ENCODE assay signal across 35 cellular contexts in the genomic region with DNA sequence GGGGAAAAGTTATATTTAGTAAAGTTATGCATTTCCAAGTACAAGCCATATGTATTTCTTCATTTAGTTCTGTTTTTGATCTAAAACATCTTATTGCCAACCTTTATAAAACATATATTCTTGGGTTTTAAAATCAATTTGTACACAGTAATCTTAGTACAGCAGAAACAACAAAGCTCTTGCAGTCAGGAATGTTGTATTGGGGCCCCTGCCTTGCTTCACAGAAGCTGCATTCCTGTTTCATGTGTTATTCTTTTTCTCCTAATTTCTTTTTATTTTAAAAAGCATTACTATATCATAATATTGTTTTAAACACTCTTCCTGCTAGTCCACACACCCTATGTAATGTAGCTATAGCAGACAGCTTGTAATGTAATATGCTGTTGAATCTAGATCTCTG. TPM values are rescaled to one million over a fixed set of nuclear protein-coding genes. Genes with fewer than 3 reads are reported as not detected.
"Had no signal": no experiment of that assay in that cellular context is flagged by ENCODE, and none has a peak within 500 bp of the region (broad histone marks: within the 10 kb centered on the region; RNA-seq: fewer than 3 reads in every experiment).

No MANE protein-coding gene starts in this region.

- H3K4me3 ChIP-seq: cardiac muscle cell had no signal

- H3K27me3 Mint-ChIP-seq: activated B cell treated with CpG ODN at 0.5 μM for 24 hours; activated CD4-positive, alpha-beta memory T cell treated with anti-CD3 and anti-CD28 coated beads for 36 hours; activated naive CD8-positive, alpha-beta T cell treated with anti-CD3 and anti-CD28 coated beads for 36 hours; brain had no signal

- H3K4me1 Mint-ChIP-seq: activated B cell treated with CpG ODN at 0.5 μM for 24 hours; activated CD4-positive, alpha-beta T cell treated with anti-CD3 and anti-CD28 coated beads, Interleukin-2, amount 10 ng/mL, durations not matched to agents 24 days and 14 days; activated naive CD8-positive, alpha-beta T cell treated with anti-CD3 and anti-CD28 coated beads for 36 hours; activated T-helper 17 cell treated with anti-CD3 and anti-CD28 coated beads, Interleukin-2, amount 50 U/mL, for 72 hours; brain had no signal

- H3K9me3 Mint-ChIP-seq: activated B cell treated with CpG ODN at 0.5 μM for 24 hours; activated CD4-positive, alpha-beta memory T cell treated with anti-CD3 and anti-CD28 coated beads for 36 hours; activated CD4-positive, alpha-beta T cell treated with anti-CD3 and anti-CD28 coated beads, Interleukin-2, amount 10 ng/mL, durations not matched to agents 24 days and 14 days; activated CD8-positive, alpha-beta T cell treated with anti-CD3 and anti-CD28 coated beads for 36 hours; activated naive CD4-positive, alpha-beta T cell treated with anti-CD3 and anti-CD28 coated beads for 36 hours; activated naive CD4-positive, alpha-beta T cell treated with anti-CD3 and anti-CD28 coated beads, Interleukin-2, amount 50 U/mL, for 72 hours; activated naive CD8-positive, alpha-beta T cell treated with anti-CD3 and anti-CD28 coated beads for 36 hours; activated T-cell treated with anti-CD3 and anti-CD28 coated beads, Interleukin-2, amount 50 U/mL, for 4 hours; activated T-cell treated with anti-CD3 and anti-CD28 coated beads, Interleukin-2, amount 50 U/mL, for 72 hours; activated T-helper 1 cell treated with anti-CD3 and anti-CD28 coated beads, Interleukin-12 subunit alpha, Interleukin-12 subunit beta, Interleukin-2, Interleukin-4 antibody, amounts not matched to agents 30 ng/mL and 10 ng/mL and 1 ng/mL, durations not matched to agents 14 hours and 24 hours and 36 hours; activated T-helper 17 cell treated with anti-CD3 and anti-CD28 coated beads, Interleukin-2, amount 50 U/mL, for 72 hours; brain; T-helper 1 cell treated with Interleukin-12 subunit alpha and Interleukin-12 subunit beta and Interleukin-4 antibody, amounts not matched to agents 30 μg/mL and 1 μg/mL, for 36 hours; T-helper 2 cell treated with Interferon-gamma antibody and Interleukin-4, amounts not matched to agents 5 μg/mL and 100 μg/mL, for 36 hours had no signal

- H3K27ac ChIP-seq: cardiac muscle cell, VCaP had no signal

- H3K27me3 ChIP-seq: cardiac muscle cell had no signal

- ATAC-seq: activated CD8-positive, alpha-beta T cell treated with anti-CD3 and anti-CD28 coated beads for 36 hours; activated naive CD4-positive, alpha-beta T cell treated with anti-CD3 and anti-CD28 coated beads, Interleukin-2, amount 50 U/mL, for 72 hours; activated T-cell treated with anti-CD3 and anti-CD28 coated beads, Interleukin-2, amount 50 U/mL, for 4 hours; activated T-cell treated with anti-CD3 and anti-CD28 coated beads, Interleukin-2, amount 50 U/mL, for 72 hours; activated T-helper 17 cell treated with anti-CD3 and anti-CD28 coated beads, Interleukin-2, amount 50 U/mL, for 72 hours had no signal

- H3K36me3 Mint-ChIP-seq: activated CD4-positive, alpha-beta memory T cell treated with anti-CD3 and anti-CD28 coated beads for 36 hours; activated naive CD4-positive, alpha-beta T cell treated with anti-CD3 and anti-CD28 coated beads, Interleukin-2, amount 50 U/mL, for 72 hours; activated naive CD8-positive, alpha-beta T cell treated with anti-CD3 and anti-CD28 coated beads for 36 hours; brain had no signal

- H3K27ac Mint-ChIP-seq: activated B cell treated with CpG ODN at 0.5 μM for 24 hours; activated CD4-positive, alpha-beta memory T cell treated with anti-CD3 and anti-CD28 coated beads for 36 hours; activated CD4-positive, alpha-beta T cell treated with anti-CD3 and anti-CD28 coated beads, Interleukin-2, amount 10 ng/mL, durations not matched to agents 24 days and 14 days; activated CD8-positive, alpha-beta T cell treated with anti-CD3 and anti-CD28 coated beads for 36 hours; activated naive CD4-positive, alpha-beta T cell treated with anti-CD3 and anti-CD28 coated beads for 36 hours; activated naive CD4-positive, alpha-beta T cell treated with anti-CD3 and anti-CD28 coated beads, Interleukin-2, amount 50 U/mL, for 72 hours; activated naive CD8-positive, alpha-beta T cell treated with anti-CD3 and anti-CD28 coated beads for 36 hours; activated T-cell treated with anti-CD3 and anti-CD28 coated beads, Interleukin-2, amount 50 U/mL, for 72 hours; activated T-helper 1 cell treated with anti-CD3 and anti-CD28 coated beads, Interleukin-12 subunit alpha, Interleukin-12 subunit beta, Interleukin-2, Interleukin-4 antibody, amounts not matched to agents 30 ng/mL and 10 ng/mL and 1 ng/mL, durations not matched to agents 14 hours and 24 hours and 36 hours; activated T-helper 17 cell treated with anti-CD3 and anti-CD28 coated beads, Interleukin-2, amount 50 U/mL, for 72 hours; brain; T-helper 1 cell treated with Interleukin-12 subunit alpha and Interleukin-12 subunit beta and Interleukin-4 antibody, amounts not matched to agents 30 μg/mL and 1 μg/mL, for 36 hours; T-helper 2 cell treated with Interferon-gamma antibody and Interleukin-4, amounts not matched to agents 5 μg/mL and 100 μg/mL, for 36 hours had no signal

- DNase-seq: activated B cell treated with CpG ODN at 0.5 μM for 24 hours; activated CD4-positive, alpha-beta memory T cell treated with anti-CD3 and anti-CD28 coated beads for 36 hours; activated CD4-positive, alpha-beta T cell treated with anti-CD3 and anti-CD28 coated beads for 4 hours; activated CD4-positive, alpha-beta T cell treated with anti-CD3 and anti-CD28 coated beads, Interleukin-2, amount 10 ng/mL, durations not matched to agents 24 days and 14 days; activated CD4-positive, alpha-beta T cell treated with anti-CD3 and anti-CD28 coated beads, Interleukin-2, amount 50 U/mL, for 1 hour; activated CD4-positive, alpha-beta T cell treated with anti-CD3 and anti-CD28 coated beads, Interleukin-2, amount 50 U/mL, for 4 hours; activated CD4-positive, CD25-positive, alpha-beta regulatory T cell treated with anti-CD3 and anti-CD28 coated beads, Interleukin-2, amount 50 U/mL, for 72 hours; activated CD8-positive, alpha-beta memory T cell treated with anti-CD3 and anti-CD28 coated beads, Interleukin-2, amount 50 U/mL, for 4 hours; activated CD8-positive, alpha-beta T cell treated with anti-CD3 and anti-CD28 coated beads for 36 hours; activated effector memory CD4-positive, alpha-beta T cell treated with anti-CD3 and anti-CD28 coated beads, Interleukin-2, amount 50 U/mL, for 16 hours; activated gamma-delta T cell treated with Interleukin-2 at 50 U/mL for 16 hours; activated naive CD4-positive, alpha-beta T cell; activated naive CD4-positive, alpha-beta T cell treated with anti-CD3 and anti-CD28 coated beads for 36 hours; activated naive CD4-positive, alpha-beta T cell treated with anti-CD3 and anti-CD28 coated beads, Interleukin-2, amount 50 U/mL, for 16 hours; activated naive CD8-positive, alpha-beta T cell treated with anti-CD3 and anti-CD28 coated beads for 36 hours; activated T-cell treated with anti-CD3 and anti-CD28 coated beads for 4 hours; activated T-cell treated with anti-CD3 and anti-CD28 coated beads, Interleukin-2, amount 50 U/mL, for 1 hour; activated T-cell treated with anti-CD3 and anti-CD28 coated beads, Interleukin-2, amount 50 U/mL, for 4 hours; activated T-cell treated with anti-CD3 and anti-CD28 coated beads, Interleukin-2, amount 50 U/mL, for 72 hours; amniotic stem cell; aorta; central memory CD4-positive, alpha-beta T cell; T-helper 1 cell; T-helper 2 cell; T-helper 9 cell had no signal

- H3K4me3 Mint-ChIP-seq: activated B cell treated with CpG ODN at 0.5 μM for 24 hours; activated CD4-positive, alpha-beta memory T cell treated with anti-CD3 and anti-CD28 coated beads for 36 hours; activated CD4-positive, alpha-beta T cell treated with anti-CD3 and anti-CD28 coated beads, Interleukin-2, amount 10 ng/mL, durations not matched to agents 24 days and 14 days; activated CD8-positive, alpha-beta T cell treated with anti-CD3 and anti-CD28 coated beads for 36 hours; activated naive CD4-positive, alpha-beta T cell treated with anti-CD3 and anti-CD28 coated beads for 36 hours; activated naive CD8-positive, alpha-beta T cell treated with anti-CD3 and anti-CD28 coated beads for 36 hours; activated T-cell treated with anti-CD3 and anti-CD28 coated beads, Interleukin-2, amount 50 U/mL, for 4 hours; activated T-cell treated with anti-CD3 and anti-CD28 coated beads, Interleukin-2, amount 50 U/mL, for 72 hours; activated T-helper 1 cell treated with anti-CD3 and anti-CD28 coated beads, Interleukin-12 subunit alpha, Interleukin-12 subunit beta, Interleukin-2, Interleukin-4 antibody, amounts not matched to agents 30 ng/mL and 10 ng/mL and 1 ng/mL, durations not matched to agents 14 hours and 24 hours and 36 hours; activated T-helper 17 cell treated with anti-CD3 and anti-CD28 coated beads, Interleukin-2, amount 50 U/mL, for 72 hours; brain; T-helper 1 cell treated with Interleukin-12 subunit alpha and Interleukin-12 subunit beta and Interleukin-4 antibody, amounts not matched to agents 30 μg/mL and 1 μg/mL, for 36 hours; T-helper 2 cell treated with Interferon-gamma antibody and Interleukin-4, amounts not matched to agents 5 μg/mL and 100 μg/mL, for 36 hours had no signal

- H3K36me3 ChIP-seq: cardiac muscle cell had no signal

RNA-seq across cellular contexts. Expression of a gene that starts 23.9 kb away (rescaled TPM):
- total RNA-seq: activated B cell treated with CpG ODN at 0.5 μM for 24 hours; activated CD4-positive, alpha-beta memory T cell treated with anti-CD3 and anti-CD28 coated beads for 36 hours; activated CD4-positive, alpha-beta T cell treated with anti-CD3 and anti-CD28 coated beads, Interleukin-2, amount 10 ng/mL, durations not matched to agents 24 days and 14 days; activated CD8-positive, alpha-beta memory T cell treated with anti-CD3 and anti-CD28 coated beads for 36 hours; activated CD8-positive, alpha-beta T cell treated with anti-CD3 and anti-CD28 coated beads for 36 hours; activated naive CD4-positive, alpha-beta T cell treated with anti-CD3 and anti-CD28 coated beads for 36 hours; activated naive CD4-positive, alpha-beta T cell treated with anti-CD3 and anti-CD28 coated beads, Interleukin-2, amount 50 U/mL, for 72 hours; activated naive CD8-positive, alpha-beta T cell treated with anti-CD3 and anti-CD28 coated beads for 36 hours; activated T-cell treated with anti-CD3 and anti-CD28 coated beads, Interleukin-2, amount 50 U/mL, for 4 hours; activated T-cell treated with anti-CD3 and anti-CD28 coated beads, Interleukin-2, amount 50 U/mL, for 72 hours; activated T-helper 1 cell treated with anti-CD3 and anti-CD28 coated beads, Interleukin-12 subunit alpha, Interleukin-12 subunit beta, Interleukin-2, Interleukin-4 antibody, amounts not matched to agents 30 ng/mL and 10 ng/mL and 1 ng/mL, durations not matched to agents 14 hours and 24 hours and 36 hours; activated T-helper 17 cell treated with anti-CD3 and anti-CD28 coated beads, Interleukin-2, amount 50 U/mL, for 72 hours; aorta; cardiac muscle cell; cerebellum had no signal
- polyA plus RNA-seq: aorta had no signal
